Comparison of ENCODE assay signal across 17 cellular contexts in the genomic region with DNA sequence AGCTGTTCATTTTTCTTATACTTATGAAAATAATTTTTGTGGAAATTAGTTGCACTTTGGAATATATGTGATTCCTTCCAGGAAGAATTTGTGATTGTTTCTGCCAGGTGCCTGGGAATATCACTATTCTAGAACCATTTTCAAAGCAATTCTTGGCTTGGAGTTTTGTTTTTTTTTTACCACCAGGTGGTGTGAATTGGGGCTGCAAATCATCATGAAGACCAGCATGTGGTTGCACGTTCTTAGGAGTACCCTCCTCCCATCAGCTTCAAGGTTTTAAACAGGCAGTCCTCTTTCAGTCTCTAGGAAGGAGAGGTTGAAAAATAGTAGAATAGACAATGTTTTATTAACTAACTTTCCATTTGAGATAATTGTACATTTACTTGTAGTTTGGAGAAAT.
"Had no signal": no experiment of that assay in that cellular context is flagged by ENCODE, and none has a peak within 500 bp of the region (broad histone marks: within the 10 kb centered on the region; RNA-seq: fewer than 3 reads in every experiment).

No MANE protein-coding gene starts in this region.

- H3K27me3 Mint-ChIP-seq: natural killer cell treated with Interleukin-12 subunit alpha and Interleukin-12 subunit beta and Interleukin-15 and Interleukin-18, amount 100 ng/mL, for 72 hours had no signal

- H3K4me2 ChIP-seq: neural progenitor cell had no signal

- H3K36me3 ChIP-seq: colonic mucosa, ovary, right atrium auricular region, sigmoid colon had no signal

- H3K9ac ChIP-seq: neural progenitor cell had no signal

- H3K9me3 ChIP-seq: colonic mucosa, mucosa of descending colon had no signal

- H3K4me3 ChIP-seq: colonic mucosa, mucosa of descending colon, neural progenitor cell, ovary, right atrium auricular region, sigmoid colon, skin epidermis had no signal

- H3K4me3 Mint-ChIP-seq: natural killer cell treated with Interleukin-12 subunit alpha and Interleukin-12 subunit beta and Interleukin-15 and Interleukin-18, amount 100 ng/mL, for 72 hours; neural progenitor cell had no signal

- ATAC-seq: esophagus mucosa; left lobe of liver; mucosa of descending colon; natural killer cell treated with Interleukin-12 subunit alpha and Interleukin-12 subunit beta and Interleukin-15 and Interleukin-18, amount 100 ng/mL, for 72 hours had no signal

- H3K27ac ChIP-seq: colonic mucosa, neural progenitor cell, ovary, right atrium auricular region, sigmoid colon, skin epidermis had no signal

- DNase-seq: colonic mucosa; effector CD4-positive, alpha-beta T cell; islet precursor cell; mammary epithelial cell; mucosa of descending colon; nucleus accumbens; ovary; sigmoid colon; stimulated activated CD4-positive, alpha-beta T cell treated with anti-CD3 and anti-CD28 coated beads, Interleukin-2, amount 100 ng/mL, for 24 hours; stimulated activated naive CD4-positive, alpha-beta T cell treated with Interleukin-2 at 50 U/mL for 16 hours; trophoblast cell had no signal

- H3K27me3 ChIP-seq: colonic mucosa, neural progenitor cell, ovary, right atrium auricular region, sigmoid colon had no signal

- H3K9me3 Mint-ChIP-seq: natural killer cell treated with Interleukin-12 subunit alpha and Interleukin-12 subunit beta and Interleukin-15 and Interleukin-18, amount 100 ng/mL, for 72 hours had no signal

- H2AFZ ChIP-seq: neural progenitor cell had no signal

- H3K4me1 ChIP-seq: colonic mucosa had no signal

- H3K27ac Mint-ChIP-seq: natural killer cell treated with Interleukin-12 subunit alpha and Interleukin-12 subunit beta and Interleukin-15 and Interleukin-18, amount 100 ng/mL, for 72 hours; neural progenitor cell had no signal
